ENCODE assay signal across 23 cellular contexts in the genomic region with DNA sequence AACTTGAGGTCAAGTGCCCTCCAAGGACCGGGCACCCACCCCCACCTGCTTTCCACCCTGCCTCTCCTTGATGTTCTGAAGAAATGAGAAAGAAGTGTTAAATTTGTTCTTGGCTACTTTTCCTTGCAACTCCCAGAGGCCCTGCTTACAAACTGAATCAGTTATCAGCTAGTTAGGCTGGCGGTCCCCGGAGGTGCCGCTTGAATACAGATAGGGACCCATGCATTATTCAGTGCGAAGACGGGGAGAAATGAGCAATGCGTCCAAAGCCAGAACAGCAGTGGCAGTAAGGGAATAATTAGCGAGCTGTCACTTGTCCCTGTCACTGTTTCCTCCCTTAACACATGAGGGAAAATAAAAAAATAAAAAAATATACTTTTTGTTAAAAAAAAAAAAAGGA.
"Had no signal": no experiment of that assay in that cellular context is flagged by ENCODE, and none has a peak within 500 bp of the region (broad histone marks: within the 10 kb centered on the region; RNA-seq: fewer than 3 reads in every experiment).

No MANE protein-coding gene starts in this region.

- H3K9me3 ChIP-seq: adrenal gland, mucosa of descending colon, thoracic aorta, vagina had no signal

- DNase-seq: activated B cell treated with CpG ODN at 0.5 μM for 24 hours; activated CD4-positive, alpha-beta T cell treated with anti-CD3 and anti-CD28 coated beads for 36 hours; activated CD4-positive, alpha-beta T cell treated with anti-CD3 and anti-CD28 coated beads, Interleukin-2, amount 50 U/mL, for 4 hours; activated CD8-positive, alpha-beta memory T cell treated with anti-CD3 and anti-CD28 coated beads for 24 hours; activated CD8-positive, alpha-beta memory T cell treated with anti-CD3 and anti-CD28 coated beads, Interleukin-2, amount 50 U/mL, for 4 hours; activated T-cell treated with anti-CD3 and anti-CD28 coated beads, Interleukin-2, amount 50 U/mL, for 24 hours; adrenal gland; left colon; mucosa of descending colon; sigmoid colon; stimulated activated CD4-positive, alpha-beta T cell treated with anti-CD3 and anti-CD28 coated beads, Interleukin-2, amount 100 ng/mL, for 48 hours; stimulated activated CD8-positive, alpha-beta memory T cell treated with anti-CD3 and anti-CD28 coated beads, Interleukin-4, amount 100 ng/mL, for 48 hours; stimulated activated naive B cell treated with anti-CD40 and anti-IgM and Interleukin-4, amounts not matched to agents 10 μg/mL and 1 μg/mL and 100 μg/mL, for 72 hours; T-helper 17 cell had no signal

- H3K27ac Mint-ChIP-seq: activated B cell treated with CpG ODN at 0.5 μM for 24 hours; activated CD4-positive, alpha-beta T cell treated with anti-CD3 and anti-CD28 coated beads for 36 hours; activated naive CD8-positive, alpha-beta T cell; activated T-cell treated with anti-CD3 and anti-CD28 coated beads, Interleukin-2, amount 50 U/mL, for 24 hours; activated T-helper 17 cell treated with anti-CD3 and anti-CD28 coated beads, Interleukin-2, amount 50 U/mL, for 72 hours; memory B cell; stimulated activated naive B cell treated with anti-CD40 and anti-IgM and Interleukin-4, amounts not matched to agents 10 μg/mL and 1 μg/mL and 100 μg/mL, for 72 hours; T-helper 17 cell; type B pancreatic cell had no signal

- H3K27me3 ChIP-seq: ascending aorta, vagina had no signal

- H3K36me3 Mint-ChIP-seq: activated naive CD8-positive, alpha-beta T cell; memory B cell; stimulated activated naive B cell treated with anti-CD40 and anti-IgM and Interleukin-4, amounts not matched to agents 10 μg/mL and 1 μg/mL and 100 μg/mL, for 72 hours; type B pancreatic cell had no signal

- H3K36me3 ChIP-seq: adrenal gland, ascending aorta, sigmoid colon, thoracic aorta, vagina had no signal

- H3K27me3 Mint-ChIP-seq: memory B cell had no signal

- H3K4me1 ChIP-seq: adrenal gland, ascending aorta, vagina had no signal

- H3K4me3 ChIP-seq: adrenal gland, ascending aorta, coronary artery, mucosa of descending colon, sigmoid colon, thoracic aorta, vagina had no signal

- H3K27ac ChIP-seq: adrenal gland, ascending aorta, coronary artery, epithelial cell of prostate, sigmoid colon, thoracic aorta, vagina had no signal

- H3K9me3 Mint-ChIP-seq: activated T-cell treated with anti-CD3 and anti-CD28 coated beads, Interleukin-2, amount 50 U/mL, for 24 hours; type B pancreatic cell had no signal

- ATAC-seq: activated CD4-positive, alpha-beta T cell treated with anti-CD3 and anti-CD28 coated beads for 36 hours; activated T-helper 17 cell treated with anti-CD3 and anti-CD28 coated beads, Interleukin-2, amount 50 U/mL, for 72 hours; left colon; mucosa of descending colon; stimulated activated naive B cell treated with anti-CD40 and anti-IgM and Interleukin-4, amounts not matched to agents 10 μg/mL and 1 μg/mL and 100 μg/mL, for 72 hours; T-helper 17 cell had no signal

- H3K4me3 Mint-ChIP-seq: activated B cell treated with CpG ODN at 0.5 μM for 24 hours; activated CD4-positive, alpha-beta T cell treated with anti-CD3 and anti-CD28 coated beads for 36 hours; activated naive CD8-positive, alpha-beta T cell; activated T-cell treated with anti-CD3 and anti-CD28 coated beads, Interleukin-2, amount 50 U/mL, for 24 hours; activated T-helper 17 cell treated with anti-CD3 and anti-CD28 coated beads, Interleukin-2, amount 50 U/mL, for 72 hours; memory B cell; stimulated activated naive B cell treated with anti-CD40 and anti-IgM and Interleukin-4, amounts not matched to agents 10 μg/mL and 1 μg/mL and 100 μg/mL, for 72 hours; T-helper 17 cell; type B pancreatic cell had no signal

- H3K4me1 Mint-ChIP-seq: activated B cell treated with CpG ODN at 0.5 μM for 24 hours; activated CD4-positive, alpha-beta T cell treated with anti-CD3 and anti-CD28 coated beads for 36 hours; activated T-helper 17 cell treated with anti-CD3 and anti-CD28 coated beads, Interleukin-2, amount 50 U/mL, for 72 hours; memory B cell; stimulated activated naive B cell treated with anti-CD40 and anti-IgM and Interleukin-4, amounts not matched to agents 10 μg/mL and 1 μg/mL and 100 μg/mL, for 72 hours; T-helper 17 cell had no signal
